28 cellular contexts compared by ENCODE assay signal in genomic region chr5:117615226-117615625, GRCh38.
"Had no signal": no experiment of that assay in that cellular context is flagged by ENCODE, and none has a peak within 500 bp of the region (broad histone marks: within the 10 kb centered on the region; RNA-seq: fewer than 3 reads in every experiment).

No MANE protein-coding gene starts in this region.

- ATAC-seq: activated CD8-positive, alpha-beta memory T cell treated with anti-CD3 and anti-CD28 coated beads, Interleukin-2, amount 10 ng/mL, durations not matched to agents 7 days and 5 days; body of pancreas; Panc1; Right ventricle myocardium inferior; T-cell had no signal

- H3K36me3 ChIP-seq: ascending aorta had no signal

- DNase-seq: activated B cell treated with CpG ODN at 0.5 μM for 24 hours; activated CD4-positive, alpha-beta T cell treated with anti-CD3 and anti-CD28 coated beads for 1 hour; activated CD4-positive, alpha-beta T cell treated with anti-CD3 and anti-CD28 coated beads, Interleukin-2, amount 10 ng/mL, durations not matched to agents 24 days and 14 days; activated CD4-positive, alpha-beta T cell treated with anti-CD3 and anti-CD28 coated beads, Interleukin-2, amount 50 U/mL, for 48 hours; activated CD8-positive, alpha-beta memory T cell treated with anti-CD3 and anti-CD28 coated beads, Interleukin-2, amount 10 ng/mL, durations not matched to agents 7 days and 5 days; activated effector memory CD4-positive, alpha-beta T cell treated with Interleukin-2 at 50 U/mL for 16 hours; activated naive CD4-positive, alpha-beta T cell; activated T-cell treated with anti-CD3 and anti-CD28 coated beads, Interleukin-2, amount 50 U/mL, for 24 hours; amniotic stem cell; body of pancreas; central memory CD4-positive, alpha-beta T cell; MM.1S; NCI-H1105 treated with DMSO at 0.1 percent for 48 hours; NCI-H1436 treated with DMSO at 0.1 percent for 48 hours; NCI-H187; NCI-H2081; NCI-H510A treated with DMSO at 0.1 percent for 48 hours; NCI-H69; NK-92 treated with Interleukin-12 subunit alpha and Interleukin-12 subunit beta, amount 100 ng/mL, for 24 hours; OCI-M1; RPMI8226; T-cell; T-helper 2 cell; T1000 had no signal

- H3K27me3 ChIP-seq: ascending aorta, body of pancreas had no signal

- H3K9me3 ChIP-seq: ascending aorta had no signal

- H3K27ac ChIP-seq: ascending aorta, body of pancreas, SK-N-MC had no signal

- H3K4me1 ChIP-seq: ascending aorta, body of pancreas had no signal

- H3K4me3 ChIP-seq: ascending aorta, body of pancreas, SK-N-MC had no signal
